In the genomic region with DNA sequence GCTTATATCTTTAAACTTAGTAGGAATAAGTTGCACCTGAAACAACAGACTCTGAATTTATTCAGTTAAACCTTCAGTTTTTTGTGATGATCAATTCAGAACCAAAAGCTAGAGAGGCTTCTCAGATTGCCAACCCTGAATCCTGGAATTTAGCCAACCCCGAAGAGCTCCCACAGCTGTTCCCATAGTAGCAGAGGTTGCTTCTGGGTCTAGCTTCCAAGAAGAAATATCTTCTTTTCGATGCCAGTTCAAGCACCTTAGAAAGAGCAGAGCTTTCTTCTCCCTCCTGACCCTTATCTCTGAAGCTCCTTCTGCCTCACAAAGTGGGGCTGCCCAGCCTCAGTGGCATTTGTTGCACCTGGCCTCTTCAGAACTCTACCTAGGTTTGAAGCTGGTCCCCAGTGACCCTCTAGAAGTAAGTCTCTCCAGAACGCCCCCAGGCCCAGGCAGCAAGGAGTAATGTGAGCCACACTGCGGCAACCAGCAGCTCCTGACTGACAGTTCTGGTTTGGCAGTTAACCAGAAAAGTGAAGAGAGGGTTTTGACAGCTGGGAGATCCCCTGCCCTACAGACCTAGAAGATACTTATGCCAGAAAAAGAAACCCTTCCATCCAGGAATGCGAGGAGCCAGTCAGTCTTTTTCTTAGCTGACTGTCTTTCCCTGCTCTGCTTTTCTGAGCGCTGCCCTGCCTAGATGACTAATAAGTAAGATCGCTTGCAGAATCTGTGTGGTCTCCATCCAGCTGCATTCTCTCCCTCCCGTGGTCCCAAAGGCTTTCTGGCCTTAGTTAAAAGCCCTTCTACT, we compare ENCODE assay signal across 7 cellular contexts.
DNase-seq lines count a peak whose midpoint lies in the region; ATAC-seq and TF ChIP-seq lines count a peak whose summit lies in the region.

No MANE protein-coding gene starts in this region.

- no peak for TF ChIP-seq CTCF in GM20000 (IDR thresholded peaks at IDR 0.05; ENCODE audit: extremely low read depth, missing control alignments)

- DNase-seq in GM20000 (ENCODE audit: low spot score) (peak; percentile 3), NCI-H2171 (lab: John Stamatoyannopoulos, UW) (peak; percentile 13), dermis blood vessel endothelial cell (peak; percentile 37), retina (peak; percentile 70)

- no peak for ATAC-seq in HG03457 (IDR thresholded peaks at IDR 0.05; ENCODE audit: unreplicated experiment)
- no peak for ATAC-seq in activated CD4-positive, CD25-positive, alpha-beta regulatory T cell treated with anti-CD3 and anti-CD28 coated beads, Interleukin-2, amount 50 U/mL, for 24 hours
- ATAC-seq in HG03159 (IDR thresholded peaks at IDR 0.05; ENCODE audit: unreplicated experiment), result no peak

Comparison
In these comparisons a context has a peak if more than half of its experiments do, and no peak if none do; other contexts are left out.
1. DNase-seq: peak in every context shown above with its lines; median percentile 70 in retina; 37 in dermis blood vessel endothelial cell; 13 in NCI-H2171; 3 in GM20000.